21 cellular contexts compared by ENCODE assay signal in genomic region chr4:83390965-83391364, GRCh38. TPM values are rescaled to one million over a fixed set of nuclear protein-coding genes. Genes with fewer than 3 reads are reported as not detected.
"Had no signal": no experiment of that assay in that cellular context is flagged by ENCODE, and none has a peak within 500 bp of the region (broad histone marks: within the 10 kb centered on the region; RNA-seq: fewer than 3 reads in every experiment).

No MANE protein-coding gene starts in this region.

- H3K27me3 Mint-ChIP-seq: activated CD4-positive, alpha-beta T cell treated with anti-CD3 and anti-CD28 coated beads for 36 hours; activated naive CD8-positive, alpha-beta T cell treated with anti-CD3 and anti-CD28 coated beads for 36 hours; dendritic cell treated with granulocyte-macrophage colony-stimulating factor and Interleukin-4, amounts not matched to agents 40 ng/mL and 50 ng/mL, for 4 days had no signal

- H3K4me1 ChIP-seq: lower lobe of right lung had no signal

- H3K9me3 ChIP-seq: lower lobe of right lung, thyroid gland had no signal

- FAIRE-seq: keratinocyte had no signal

- H3K36me3 ChIP-seq: cardiac muscle cell, lower lobe of right lung, thyroid gland had no signal

- DNase-seq: activated CD4-positive, alpha-beta T cell treated with anti-CD3 and anti-CD28 coated beads for 36 hours; activated CD4-positive, alpha-beta T cell treated with anti-CD3 and anti-CD28 coated beads, Interleukin-2, amount 50 U/mL, for 48 hours; activated naive CD4-positive, alpha-beta T cell; activated naive CD8-positive, alpha-beta T cell treated with anti-CD3 and anti-CD28 coated beads for 36 hours; amniotic stem cell; effector CD8-positive, alpha-beta T cell; foreskin fibroblast; hippocampal formation; lower lobe of right lung; natural killer cell; retina; stimulated activated CD4-positive, alpha-beta T cell treated with anti-CD3 and anti-CD28 coated beads, Interleukin-12 subunit alpha, Interleukin-12 subunit beta, amount 100 ng/mL, for 4 hours; stimulated activated CD4-positive, alpha-beta T cell treated with anti-CD3 and anti-CD28 coated beads, Interleukin-1b, Interleukin-23, amount 100 ng/mL, for 48 hours; stimulated activated CD8-positive, alpha-beta memory T cell treated with anti-CD3 and anti-CD28 coated beads, Interleukin-4, amount 100 ng/mL, for 48 hours; stimulated activated naive CD4-positive, alpha-beta T cell; thyroid gland had no signal

- H3K4me3 Mint-ChIP-seq: activated CD4-positive, alpha-beta T cell treated with anti-CD3 and anti-CD28 coated beads for 36 hours; activated naive CD8-positive, alpha-beta T cell treated with anti-CD3 and anti-CD28 coated beads for 36 hours; dendritic cell treated with granulocyte-macrophage colony-stimulating factor and Interleukin-4, amounts not matched to agents 40 ng/mL and 50 ng/mL, for 4 days; natural killer cell; T-helper 2 cell treated with Interferon-gamma antibody and Interleukin-4, amounts not matched to agents 5 μg/mL and 100 μg/mL, for 36 hours had no signal

- H3K27ac Mint-ChIP-seq: activated CD4-positive, alpha-beta T cell treated with anti-CD3 and anti-CD28 coated beads for 36 hours; activated naive CD8-positive, alpha-beta T cell treated with anti-CD3 and anti-CD28 coated beads for 36 hours; dendritic cell treated with granulocyte-macrophage colony-stimulating factor and Interleukin-4, amounts not matched to agents 40 ng/mL and 50 ng/mL, for 4 days; natural killer cell; T-helper 2 cell treated with Interferon-gamma antibody and Interleukin-4, amounts not matched to agents 5 μg/mL and 100 μg/mL, for 36 hours; WTC11 had no signal

- H3K4me3 ChIP-seq: cardiac muscle cell, lower lobe of right lung, thyroid gland had no signal

- H3K27ac ChIP-seq: cardiac muscle cell, lower lobe of right lung, thyroid gland had no signal

- H3K9me3 Mint-ChIP-seq: activated naive CD8-positive, alpha-beta T cell treated with anti-CD3 and anti-CD28 coated beads for 36 hours; natural killer cell; T-helper 2 cell treated with Interferon-gamma antibody and Interleukin-4, amounts not matched to agents 5 μg/mL and 100 μg/mL, for 36 hours; WTC11 had no signal

- H3K27me3 ChIP-seq: thyroid gland had no signal

- ATAC-seq: activated CD4-positive, alpha-beta T cell treated with anti-CD3 and anti-CD28 coated beads for 36 hours; lower lobe of right lung; natural killer cell had no signal

RNA-seq across cellular contexts. Expression of gene HPSE, which starts 56.3 kb away (rescaled TPM):
- polyA plus RNA-seq: cardiac muscle cell had no signal
